In the genomic region with DNA sequence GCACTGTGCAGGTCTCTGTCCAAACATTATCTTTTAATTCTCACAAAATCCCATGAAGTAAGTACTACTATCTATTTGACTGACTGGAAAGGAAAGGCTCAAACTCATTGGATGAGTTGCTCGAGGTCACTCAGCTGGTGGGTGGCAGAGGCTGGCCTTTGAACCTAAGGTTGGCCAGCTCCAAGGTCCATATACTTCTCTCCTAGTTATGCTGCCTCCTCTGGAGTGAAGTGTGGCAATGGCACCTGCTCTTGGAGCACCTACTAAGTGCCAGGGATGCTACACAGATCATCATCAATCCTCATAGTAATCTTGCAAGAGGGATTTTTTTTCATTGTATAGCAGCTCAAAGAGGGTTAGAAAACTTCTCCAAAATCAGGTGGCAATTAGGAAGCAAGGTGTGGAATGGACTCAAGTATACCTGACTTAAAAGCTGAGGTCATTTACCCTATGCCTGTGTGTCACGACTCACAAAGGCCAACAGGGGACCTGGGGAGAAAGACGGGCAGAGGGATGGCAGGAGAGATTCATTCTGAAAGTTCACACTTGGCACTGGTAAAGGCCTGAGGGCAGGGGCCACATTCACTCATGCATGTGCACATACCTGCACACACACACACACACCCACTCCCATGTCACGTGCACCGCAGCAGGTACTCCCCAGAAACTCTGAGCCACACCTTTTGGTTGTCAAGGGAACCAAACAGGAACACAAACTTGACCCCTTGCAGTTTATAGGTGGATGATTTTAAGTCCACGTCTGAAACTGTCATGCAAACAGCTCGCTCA, we compare ENCODE assay signal across 12 cellular contexts.
DNase-seq lines count a peak whose midpoint lies in the region; ATAC-seq and TF ChIP-seq lines count a peak whose summit lies in the region.
"Had no signal": no experiment of that assay in that cellular context is flagged by ENCODE, and none has a peak within 500 bp of the region (broad histone marks: within the 10 kb centered on the region; RNA-seq: fewer than 3 reads in every experiment).

No MANE protein-coding gene starts in this region.

- no peak overlapping the region for H3K4me2 ChIP-seq in OCI-LY7 (ENCODE audit: low read length)
- H3K4me2 ChIP-seq: BLaER1 had no signal

- no peaks in the 10 kb centered on the region for H3K9me3 ChIP-seq in OCI-LY7 (ENCODE audit: low read length)
- H3K9me3 ChIP-seq: BLaER1 had no signal

- no TSS peak for BruUV-seq in OCI-LY7 (replicated peaks; lab: Mats Ljungman, UMichigan)

- H3K36me3 Mint-ChIP-seq in mesothelial cell of epicardium = peaks cover 3% of the 10 kb centered on the region

- peak; percentile 58 for ATAC-seq in GM21381 (IDR thresholded peaks at IDR 0.05; ENCODE audit: unreplicated experiment)
- ATAC-seq in HG03571 (IDR thresholded peaks at IDR 0.05; ENCODE audit: unreplicated experiment) = peak; percentile 54

- H3K36me3 ChIP-seq in GM06990 (ENCODE audit: control insufficient read depth, insufficient read depth, low read length) (no peaks in the 10 kb centered on the region; the same call in 1 of the 2 replicates), OCI-LY7 (ENCODE audit: insufficient read depth, low read length) (0 out of 2 replicates have a peak, but pooled peaks cover 3% of the 10 kb centered on the region)

- H3K27me3 ChIP-seq in GM06990 (replicated peaks; ENCODE audit: control insufficient read depth, insufficient read depth, low read length) = no peaks in the 10 kb centered on the region
- H3K27me3 ChIP-seq: BLaER1 had no signal

- H3K79me2 ChIP-seq in OCI-LY7 (ENCODE audit: insufficient read depth, low read depth, low read length) = no peaks in the 10 kb centered on the region

- H3K4me3 ChIP-seq in GM06990 (replicated peaks; ENCODE audit: low read depth, low read length) (no peak overlapping the region), OCI-LY7 (ENCODE audit: low read depth, low read length, poor library complexity, severe bottlenecking) (no peak overlapping the region)
- H3K4me3 ChIP-seq: BLaER1 had no signal

- H3K9me3 Mint-ChIP-seq in mesothelial cell of epicardium = no peaks in the 10 kb centered on the region
- H3K9me3 Mint-ChIP-seq: neural crest cell had no signal

- POLR2A ChIA-PET in OCI-LY7 (lab: Charles Lee) = interaction anchor here (0.6 to 1.1 kb wide), 2 partner anchors 12 to 53 kb away, joined by 3 read pairs; no protein-coding TSS in a partner anchor

- TF ChIP-seq CTCF in GM06990 (IDR thresholded peaks at IDR 0.05; ENCODE audit: insufficient read depth, low read length, poor library complexity, severe bottlenecking) (no peak), mesothelial cell of epicardium (IDR thresholded peaks at IDR 0.05; ENCODE audit: unreplicated experiment) (no peak), OCI-LY7 (conservative IDR thresholded peaks at IDR 0.05; ENCODE audit: low read length) (no peak)

- DNase-seq in GM06990 (ENCODE audit: extremely low read depth, insufficient read length) = peak; percentile 36
- peak; percentile 82 for DNase-seq in left kidney (ENCODE audit: low read depth, low spot score)
- DNase-seq in NCI-H146 (lab: John Stamatoyannopoulos, UW) = no peak
- no peak for DNase-seq in mesothelial cell of epicardium (ENCODE audit: low spot score in 2 of 2, unreplicated experiment in 2 of 2)
- no peak for DNase-seq in OCI-LY7 (ENCODE audit: low spot score)
- DNase-seq in NCI-H446 treated with DMSO at 0.1 percent for 48 hours (lab: John Stamatoyannopoulos, UW) = no peak
- DNase-seq: hypothalamus, NCI-H1930 had no signal

- H3K4me1 ChIP-seq in OCI-LY7 (ENCODE audit: insufficient read depth, low read length, poor library complexity, severe bottlenecking) = peaks cover 25% of the 10 kb centered on the region

- intact Hi-C loops in OCI-LY7 (cut with micrococcal nuclease; ENCODE audit: unreplicated experiment) = no loop called here

- H3K27ac ChIP-seq in OCI-LY7 (ENCODE audit: low read depth, low read length, poor library complexity, severe bottlenecking) = no peak overlapping the region
- H3K27ac ChIP-seq: BLaER1 had no signal

- H3K27me3 Mint-ChIP-seq in mesothelial cell of epicardium (ENCODE audit: low read depth) = no peaks in the 10 kb centered on the region

- CTCF ChIA-PET in OCI-LY7 (lab: Charles Lee; ENCODE audit: unreplicated experiment) = no interaction called here

- H3K4me1 Mint-ChIP-seq in mesothelial cell of epicardium = peaks cover 3% of the 10 kb centered on the region

- no peak overlapping the region for H3K27ac Mint-ChIP-seq in mesothelial cell of epicardium

- no peaks in the 10 kb centered on the region for H4K20me1 ChIP-seq in OCI-LY7 (ENCODE audit: insufficient read depth, low read length)

- H3K9me2 ChIP-seq in OCI-LY7 (ENCODE audit: insufficient read depth, low read length) = no peaks in the 10 kb centered on the region

- H3K4me3 Mint-ChIP-seq in mesothelial cell of epicardium = no peak overlapping the region
- H3K4me3 Mint-ChIP-seq: neural crest cell had no signal

- H2AFZ ChIP-seq in OCI-LY7 (ENCODE audit: low read length) = no peak overlapping the region

Comparison
In these comparisons a context has a peak if more than half of its experiments do, and no peak if none do; other contexts are left out.
1. DNase-seq: peak in GM06990 (single experiment) and left kidney (single experiment); none in NCI-H146 (single experiment), mesothelial cell of epicardium (0 of 2), OCI-LY7 (single experiment) and NCI-H446 treated with DMSO at 0.1 percent for 48 hours (single experiment).